ENCODE assay signal across 8 cellular contexts in the genomic region with DNA sequence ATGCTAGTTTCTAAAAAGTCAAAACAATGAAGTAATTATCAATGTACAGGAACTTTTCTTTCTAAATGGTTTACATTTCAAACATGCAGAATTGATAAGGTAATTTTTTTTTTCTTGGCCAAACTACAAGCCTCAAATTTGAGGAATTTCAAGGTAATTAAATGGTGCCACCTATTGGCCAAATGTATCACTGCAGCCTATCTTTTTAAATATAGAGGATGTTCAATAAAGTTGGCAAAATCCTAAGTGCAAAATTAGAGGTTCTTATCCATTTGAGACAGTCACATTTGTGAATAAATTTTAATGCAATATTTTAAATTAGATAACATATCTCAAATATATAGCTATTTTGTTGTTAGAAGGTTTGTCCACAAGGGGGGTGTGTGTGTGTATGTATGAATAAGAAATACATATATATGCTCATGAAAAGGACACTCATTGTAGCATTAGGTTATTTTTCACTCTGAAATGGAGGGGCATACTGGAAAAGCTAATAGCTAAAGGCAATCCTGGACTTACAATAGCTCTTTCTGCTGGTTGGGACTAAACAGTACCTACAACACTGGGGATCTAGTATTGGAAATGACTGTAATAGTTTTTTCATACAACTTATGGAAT. TPM values are rescaled to one million over a fixed set of nuclear protein-coding genes. Genes with fewer than 3 reads are reported as not detected.
DNase-seq lines count a peak whose midpoint lies in the region; ATAC-seq and TF ChIP-seq lines count a peak whose summit lies in the region.

No MANE protein-coding gene starts in this region.

- H3K9me3 ChIP-seq in body of pancreas (no peaks in the 10 kb centered on the region), left lung (no peaks in the 10 kb centered on the region), aorta (ENCODE audit: control insufficient read depth, low read length) (no peaks in the 10 kb centered on the region)

- peaks cover 6% of the 10 kb centered on the region for H3K4me1 ChIP-seq in body of pancreas
- H3K4me1 ChIP-seq in left lung: peaks cover 5 to 15% of the 10 kb centered on the region in 2 donors
- peaks cover 0 to 3% of the 10 kb centered on the region in 2 donors for H3K4me1 ChIP-seq in aorta (ENCODE audit: control insufficient read depth in 1 of 2, insufficient read depth in 2 of 2, low read length in 2 of 2)

- TF ChIP-seq POLR2A in body of pancreas (IDR thresholded peaks at IDR 0.05): no peak

- H3K27me3 ChIP-seq in body of pancreas: no peaks in the 10 kb centered on the region
- peaks cover 5% of the 10 kb centered on the region in 2 donors for H3K27me3 ChIP-seq in left lung
- no peaks in the 10 kb centered on the region for H3K27me3 ChIP-seq in aorta (ENCODE audit: control insufficient read depth in 1 of 2, insufficient read depth in 2 of 2, low read length in 1 of 2)

- intact Hi-C loops in body of pancreas (cut with DNase I) (loop anchor here (5.0 kb wide), 1 partner anchor 544 kb away; no protein-coding TSS in a partner anchor), left lung (cut with DNase I) (loop anchor here in 1 of 2 donors (5.0 kb wide), 1 partner anchor 544 kb away; no protein-coding TSS in a partner anchor), aorta (cut with DNase I) (loop anchor here (1.0 to 2.0 kb wide), 2 partner anchors 544 to 545 kb away; no protein-coding TSS in a partner anchor)

- TF ChIP-seq CTCF in AG10803 (conservative IDR thresholded peaks at IDR 0.05; ENCODE audit: low read length): peak; percentile 79
- peak; percentile 68 for TF ChIP-seq CTCF in GM10266 (IDR thresholded peaks at IDR 0.05; ENCODE audit: control insufficient read depth, insufficient read depth, low read depth, missing control alignments)
- TF ChIP-seq CTCF in body of pancreas (IDR thresholded peaks at IDR 0.05): peak; percentile 79 to 100 (median 87)
- TF ChIP-seq CTCF in left lung (IDR thresholded peaks at IDR 0.05): peak; percentile 71 to 85

- DNase-seq in AG10803 (ENCODE audit: low read depth): peak; percentile 27
- DNase-seq in GM10266 (ENCODE audit: extremely low spot score): peak; percentile 15
- DNase-seq in NCI-H1694 treated with DMSO at 0.1 percent for 48 hours (lab: John Stamatoyannopoulos, UW): peak; percentile 34
- peak in 3 of 4 donors; percentile 27 to 36 (median 30) for DNase-seq in body of pancreas
- DNase-seq in left lung: no peak
- DNase-seq in aorta: no peak

- H3K4me3 ChIP-seq in AG10803 (ENCODE audit: low read length) (no peak overlapping the region), body of pancreas (no peak overlapping the region), left lung (no peak overlapping the region), aorta (ENCODE audit: low read length in 2 of 2) (no peak overlapping the region)

- H3K27ac ChIP-seq in body of pancreas: no peak overlapping the region
- no peak overlapping the region for H3K27ac ChIP-seq in left lung
- no peak overlapping the region for H3K27ac ChIP-seq in aorta (ENCODE audit: low read depth in 1 of 2, low read length in 2 of 2)

- ATAC-seq in body of pancreas: peak; percentile 51
- ATAC-seq in left lung: peak; percentile 68
- no peak for ATAC-seq in HG03571 (IDR thresholded peaks at IDR 0.05; ENCODE audit: unreplicated experiment)
- no peak for ATAC-seq in aorta (ENCODE audit: low FRiP score)
- no peak for ATAC-seq in HG03025 (IDR thresholded peaks at IDR 0.05; ENCODE audit: low FRiP score, unreplicated experiment)

- H3K36me3 ChIP-seq in body of pancreas (replicated peaks in 1 of 2; ENCODE audit: insufficient read depth in 1 of 2, low read depth in 2 of 2) (no peaks in the 10 kb centered on the region), left lung (peaks cover 0 to 9% of the 10 kb centered on the region in 2 donors), aorta (ENCODE audit: control insufficient read depth in 1 of 2, insufficient read depth in 2 of 2, low read length in 1 of 2) (no peaks in the 10 kb centered on the region)

RNA-seq across cellular contexts. Expression of a gene that starts 26.2 kb away (rescaled TPM):
- 10 to 100 TPM; 33.6 to 52.9 TPM for total RNA-seq in body of pancreas
- 10 to 100 TPM; 80.1 to 90.2 TPM for total RNA-seq in left lung
- 10 to 100 TPM; 67.3 to 82.8 TPM for total RNA-seq in aorta
- polyA plus RNA-seq in aorta: 100 to 1,000 TPM in 1 of 2 donors, 10 to 100 TPM in 1; 87.9 to 128 TPM

Comparison
In these comparisons a context has a peak if more than half of its experiments do, and no peak if none do; other contexts are left out.
1. DNase-seq: peak in AG10803 (single experiment), GM10266 (single experiment), NCI-H1694 treated with DMSO at 0.1 percent for 48 hours (single experiment) and body of pancreas (3 of 4); none in left lung (0 of 2) and aorta (0 of 2).
2. ATAC-seq: peak in body of pancreas (single experiment) and left lung (single experiment); none in HG03571 (single experiment), aorta (single experiment) and HG03025 (single experiment).
3. Peak in every context shown above with its lines, with median percentiles within 50 percentile points of each other: CTCF ChIP-seq.